Comparison of ENCODE assay signal across 22 cellular contexts in genomic region chr16:23406546-23407240, GRCh38. TPM values are rescaled to one million over a fixed set of nuclear protein-coding genes. Genes with fewer than 3 reads are reported as not detected.
DNase-seq lines count a peak whose midpoint lies in the region; TF ChIP-seq lines count a peak whose summit lies in the region.
"Had no signal": no experiment of that assay in that cellular context is flagged by ENCODE, and none has a peak within 500 bp of the region (broad histone marks: within the 10 kb centered on the region; RNA-seq: fewer than 3 reads in every experiment).

No MANE protein-coding gene starts in this region.

- intact Hi-C loops in spleen (cut with DNase I; ENCODE audit: low total_unique reads) (no loop called here), uterus (cut with DNase I; ENCODE audit: low total_unique reads) (no loop called here)

- H3K36me3 ChIP-seq in adipocyte (ENCODE audit: control insufficient read depth, insufficient read depth, low read length, severe bottlenecking), result peaks cover 81% of the 10 kb centered on the region
- peaks cover 3 to 97% (median 71%) of the 10 kb centered on the region in 6 donors for H3K36me3 ChIP-seq in spleen
- H3K36me3 ChIP-seq in uterus, result no peaks in the 10 kb centered on the region

- H3K4me3 ChIP-seq in adipocyte (ENCODE audit: low read length) (no peak overlapping the region), spleen (no peak overlapping the region), uterus (no peak overlapping the region)
- H3K4me3 ChIP-seq: BLaER1 treated with 17β-estradiol and CSF1 and Interleukin-3, amounts not matched to agents 10 nM and 100 nM; GM23338 had no signal

- 85 to 94% (median 92%) methylated on average over 2 to 6 of the region's 6 CpGs for WGBS in spleen, 5 donors

- H3K27me3 ChIP-seq in adipocyte (replicated peaks; ENCODE audit: control insufficient read depth, insufficient read depth, low read length) (no peaks in the 10 kb centered on the region), spleen (replicated peaks in 1 of 7) (no peaks in the 10 kb centered on the region), uterus (no peaks in the 10 kb centered on the region)
- H3K27me3 ChIP-seq: BLaER1 treated with 17β-estradiol and CSF1 and Interleukin-3, amounts not matched to agents 10 nM and 100 nM had no signal

- H3K27ac ChIP-seq in spleen (no peak overlapping the region), uterus (no peak overlapping the region)
- H3K27ac ChIP-seq: BLaER1 treated with 17β-estradiol and CSF1 and Interleukin-3, amounts not matched to agents 10 nM and 100 nM had no signal

- TF ChIP-seq POLR2A in spleen (IDR thresholded peaks at IDR 0.05), result no peak
- TF ChIP-seq POLR2A in uterus (IDR thresholded peaks at IDR 0.05), result no peak

- DNase-seq in NCI-H1694 (lab: John Stamatoyannopoulos, UW) (peak; percentile 89), adipocyte (ENCODE audit: low read depth) (peak; percentile 40), fibroblast of peridontal ligament (ENCODE audit: extremely low read depth) (peak; percentile 44), spleen (peak; percentile 39), KG1 (lab: John Stamatoyannopoulos, UW) (no peak), hepatic stellate cell (ENCODE audit: low spot score) (no peak), uterus (no peak)
- DNase-seq: ACHN; Caco-2; CD4-positive, alpha-beta memory T cell; DMS 273 treated with DMSO at 0.1 percent for 48 hours; DND-41; HCEC 1CT; Karpas-422; NCI-H1417; NCI-H187 treated with DMSO at 0.1 percent for 48 hours; NCI-H226; NCI-H82; OCI-M1; Right ventricle myocardium superior had no signal

- no peaks in the 10 kb centered on the region for H3K9me3 ChIP-seq in adipocyte (ENCODE audit: control insufficient read depth, low read length)
- H3K9me3 ChIP-seq in spleen, result no peaks in the 10 kb centered on the region
- H3K9me3 ChIP-seq in uterus, result no peaks in the 10 kb centered on the region
- H3K9me3 ChIP-seq: BLaER1 treated with 17β-estradiol and CSF1 and Interleukin-3, amounts not matched to agents 10 nM and 100 nM; Caco-2 had no signal

- TF ChIP-seq CTCF in spleen (IDR thresholded peaks at IDR 0.05 in 8 of 11, conservative IDR thresholded peaks at IDR 0.05 in 3 of 11) (no peak), uterus (IDR thresholded peaks at IDR 0.05) (no peak)

- no peak overlapping the region for H3K9ac ChIP-seq in adipocyte (ENCODE audit: low read length)
- H3K9ac ChIP-seq: BLaER1 treated with 17β-estradiol and CSF1 and Interleukin-3, amounts not matched to agents 10 nM and 100 nM had no signal

- H3K4me1 ChIP-seq in adipocyte (ENCODE audit: control insufficient read depth, insufficient read depth, low read length) (peaks cover 5% of the 10 kb centered on the region), spleen (peaks cover 0 to 9% (median 0%) of the 10 kb centered on the region in 6 donors), uterus (no peaks in the 10 kb centered on the region)
- H3K4me1 ChIP-seq: BLaER1 treated with 17β-estradiol and CSF1 and Interleukin-3, amounts not matched to agents 10 nM and 100 nM; Caco-2 had no signal

RNA-seq across cellular contexts. Expression of gene COG7, which starts 46.3 kb away (rescaled TPM):
- total RNA-seq in spleen (10 to 100 TPM; 15.9 to 25.5 (median 19.9) TPM), uterus (100 to 1,000 TPM in 1 of 4 donors, 10 to 100 TPM in 3; 11.5 to 393 (median 32.2) TPM)
- polyA plus RNA-seq in spleen, result 10 to 100 TPM in 2 of 3 donors, 1 to 10 TPM in 1; 9.6 to 17.5 (median 17.0) TPM

Comparison
In these comparisons a context has a peak if more than half of its experiments do, and no peak if none do; other contexts are left out.
1. DNase-seq: peak in NCI-H1694 (single experiment), adipocyte (single experiment), fibroblast of peridontal ligament (single experiment) and spleen (single experiment); none in KG1 (single experiment), hepatic stellate cell (single experiment) and uterus (0 of 2).